In the genomic region with DNA sequence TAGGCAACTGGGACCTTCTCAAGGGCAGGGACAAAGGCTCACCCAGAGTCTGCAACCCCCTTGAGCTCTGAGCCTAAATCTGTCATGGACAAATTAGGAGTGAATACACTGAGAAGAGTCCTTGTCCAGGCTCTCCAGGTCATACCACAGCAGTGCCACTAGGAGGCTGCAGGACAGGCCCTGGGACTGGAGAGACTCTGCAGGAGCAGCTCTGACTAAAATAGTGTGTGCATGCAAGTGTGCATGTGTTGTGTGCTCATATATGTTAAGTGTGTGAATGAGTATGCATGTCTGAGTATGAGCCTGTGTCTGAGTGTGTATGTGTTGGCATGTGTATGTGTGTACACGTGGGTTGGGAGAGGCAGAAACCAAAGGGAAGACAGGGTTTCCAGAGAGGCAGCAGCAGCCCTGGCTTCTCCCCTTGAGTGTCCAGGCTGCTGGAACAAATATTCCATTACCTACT, we compare ENCODE assay signal across 8 cellular contexts. TPM values are rescaled to one million over a fixed set of nuclear protein-coding genes. Genes with fewer than 3 reads are reported as not detected.
DNase-seq lines count a peak whose midpoint lies in the region; ATAC-seq, FAIRE-seq and TF ChIP-seq lines count a peak whose summit lies in the region.

No MANE protein-coding gene starts in this region.

- TF ChIP-seq CTCF in IMR-90 (conservative IDR thresholded peaks at IDR 0.05; ENCODE audit: low read depth, low read length): peak; percentile 58

- TF ChIP-seq POLR2A in IMR-90 (IDR thresholded peaks at IDR 0.05; ENCODE audit: low read depth, low read length): no peak

- H3K14ac ChIP-seq in IMR-90 (replicated peaks; ENCODE audit: low read depth, low read length): no peak overlapping the region

- TF ChIP-seq RAD21 in IMR-90 (IDR thresholded peaks at IDR 0.05; ENCODE audit: low read length): peak; percentile 72

- peak; percentile 81 for ATAC-seq in IMR-90 (ENCODE audit: low read depth)
- ATAC-seq in activated naive CD4-positive, alpha-beta T cell treated with anti-CD3 and anti-CD28 coated beads, Interleukin-2, amount 50 U/mL, for 72 hours: peak; percentile 36 to 70
- no peak for ATAC-seq in HG03460 (IDR thresholded peaks at IDR 0.05; ENCODE audit: unreplicated experiment)

- DNase-seq in DMS53 (lab: John Stamatoyannopoulos, UW): peak; percentile 63
- DNase-seq in IMR-90: peak; percentile 37
- DNase-seq in activated naive CD4-positive, alpha-beta T cell treated with anti-CD3 and anti-CD28 coated beads, Interleukin-2, amount 50 U/mL, for 72 hours (ENCODE audit: low spot score in 2 of 2): no peak
- DNase-seq in islet precursor cell: peak; percentile 80
- DNase-seq in urothelium cell line (ENCODE audit: low spot score): no peak
- no peak for DNase-seq in occipital lobe (lab: John Stamatoyannopoulos, UW)
- DNase-seq in COLO829 (ENCODE audit: low spot score): no peak

- POLR2A ChIA-PET in IMR-90 (lab: Charles Lee; ENCODE audit: unreplicated experiment): no interaction called here

- in situ Hi-C loops in IMR-90 (cut with MboI; ENCODE audit: low sequenced_read_pairs): loop anchor here (5.0 kb wide), 1 partner anchor 42 kb away; no protein-coding TSS in a partner anchor

- H3K4ac ChIP-seq in IMR-90 (ENCODE audit: low read depth, low read length): no peak overlapping the region

- H2AK5ac ChIP-seq in IMR-90 (ENCODE audit: low read depth, low read length): no peak overlapping the region

- H3K27ac ChIP-seq in IMR-90 (ENCODE audit: insufficient read depth, low read length): no peak overlapping the region

- no peak overlapping the region for H2BK5ac ChIP-seq in IMR-90 (ENCODE audit: low read depth, low read length, poor library complexity, severe bottlenecking)

- H3K79me1 ChIP-seq in IMR-90 (ENCODE audit: low read depth in 1 of 2, low read length in 2 of 2): peaks cover 13 to 25% of the 10 kb centered on the region in 2 experiments

- H3K4me1 ChIP-seq in IMR-90 (ENCODE audit: control insufficient read depth, insufficient read depth, low read length): no peaks in the 10 kb centered on the region

- H3K18ac ChIP-seq in IMR-90 (ENCODE audit: low read depth, low read length): no peak overlapping the region

- intact Hi-C loops in IMR-90 (cut with micrococcal nuclease): no loop called here

- H2BK120ac ChIP-seq in IMR-90 (ENCODE audit: low read depth, low read length): no peak overlapping the region

- no peaks in the 10 kb centered on the region for H3K9me3 Mint-ChIP-seq in activated naive CD4-positive, alpha-beta T cell treated with anti-CD3 and anti-CD28 coated beads, Interleukin-2, amount 50 U/mL, for 72 hours

- dilution Hi-C loops in IMR-90 (cut with HindIII; ENCODE audit: low sequenced_read_pairs, unreplicated experiment): no loop called here

- H2AFZ ChIP-seq in IMR-90 (replicated peaks; ENCODE audit: low read length, poor library complexity): no peak overlapping the region

- no peak for FAIRE-seq in urothelium cell line (lab: Jason Lieb, UNC)

- H2BK15ac ChIP-seq in IMR-90 (ENCODE audit: low read depth, low read length): no peak overlapping the region

- H2AK9ac ChIP-seq in IMR-90 (replicated peaks; ENCODE audit: low read depth, low read length, poor library complexity): no peak overlapping the region

- no peak overlapping the region for H3K4me2 ChIP-seq in IMR-90 (ENCODE audit: low read depth, low read length)

- H3K36me3 ChIP-seq in IMR-90 (ENCODE audit: control insufficient read depth, insufficient read depth, low read length): peaks cover 19% of the 10 kb centered on the region

- H3K9me1 ChIP-seq in IMR-90 (ENCODE audit: insufficient read depth, low read length): 0 out of 2 replicates have a peak, but pooled peaks cover 10% of the 10 kb centered on the region

- no peak overlapping the region for H4K5ac ChIP-seq in IMR-90 (ENCODE audit: low read depth, low read length)

- no peak overlapping the region for H2BK20ac ChIP-seq in IMR-90 (ENCODE audit: low read depth, low read length)

- CTCF ChIA-PET in IMR-90 (lab: Yijun Ruan, JAX): interaction anchor here (0.5 to 1.2 kb wide), 3 partner anchors 16 to 90 kb away, joined by 3 to 5 read pairs (median 4); no protein-coding TSS in a partner anchor

- no peaks in the 10 kb centered on the region for H3K27me3 ChIP-seq in IMR-90 (ENCODE audit: control insufficient read depth, insufficient read depth, low read length)

- BruUV-seq in IMR-90 (replicated peaks; lab: Mats Ljungman, UMichigan): no TSS peak

- no peak overlapping the region for H3K56ac ChIP-seq in IMR-90 (ENCODE audit: extremely low read depth, insufficient read depth, low read length)

- H4K20me1 ChIP-seq in IMR-90 (ENCODE audit: insufficient read depth, low read length): peaks cover 24% of the 10 kb centered on the region

- no peaks in the 10 kb centered on the region for H3K36me3 Mint-ChIP-seq in activated naive CD4-positive, alpha-beta T cell treated with anti-CD3 and anti-CD28 coated beads, Interleukin-2, amount 50 U/mL, for 72 hours

- H3K9ac ChIP-seq in IMR-90 (ENCODE audit: low read depth, low read length): no peak overlapping the region

- no peak overlapping the region for H3K23ac ChIP-seq in IMR-90 (ENCODE audit: low read depth, low read length)

- H3K4me3 ChIP-seq in IMR-90 (ENCODE audit: insufficient read depth, low read depth, low read length): no peak overlapping the region

- H3K9me3 ChIP-seq in IMR-90 (ENCODE audit: control insufficient read depth, insufficient read depth, low read length): no peaks in the 10 kb centered on the region

- no peak overlapping the region for H4K91ac ChIP-seq in IMR-90 (ENCODE audit: insufficient read depth, low read depth, low read length)

- H4K8ac ChIP-seq in IMR-90 (ENCODE audit: low read depth in 2 of 2, low read length in 2 of 2): no peak overlapping the region

- no CpG with 5 or more reads among the region's 1 CpG for WGBS in IMR-90 (ENCODE audit: extremely low coverage in 2 of 2, insufficient read length in 1 of 2), 2 experiments

- H3K27ac Mint-ChIP-seq in activated naive CD4-positive, alpha-beta T cell treated with anti-CD3 and anti-CD28 coated beads, Interleukin-2, amount 50 U/mL, for 72 hours: no peak overlapping the region

TF ChIP-seq in IMR-90, 13 proteins besides CTCF, POLR2A, EP300 and RAD21:
- no peak for TF ChIP-seq CHD1 (IDR thresholded peaks at IDR 0.05; ENCODE audit: low read depth, low read length)
- TF ChIP-seq, protein P1, sequence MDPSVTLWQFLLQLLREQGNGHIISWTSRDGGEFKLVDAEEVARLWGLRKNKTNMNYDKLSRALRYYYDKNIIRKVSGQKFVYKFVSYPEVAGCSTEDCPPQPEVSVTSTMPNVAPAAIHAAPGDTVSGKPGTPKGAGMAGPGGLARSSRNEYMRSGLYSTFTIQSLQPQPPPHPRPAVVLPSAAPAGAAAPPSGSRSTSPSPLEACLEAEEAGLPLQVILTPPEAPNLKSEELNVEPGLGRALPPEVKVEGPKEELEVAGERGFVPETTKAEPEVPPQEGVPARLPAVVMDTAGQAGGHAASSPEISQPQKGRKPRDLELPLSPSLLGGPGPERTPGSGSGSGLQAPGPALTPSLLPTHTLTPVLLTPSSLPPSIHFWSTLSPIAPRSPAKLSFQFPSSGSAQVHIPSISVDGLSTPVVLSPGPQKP (IDR thresholded peaks at IDR 0.05; ENCODE audit: borderline replicate concordance, low read depth, low read length): no peak
- no peak for TF ChIP-seq NFE2L2 (IDR thresholded peaks at IDR 0.05; ENCODE audit: low read depth, low read length)
- peak; percentile 75 for TF ChIP-seq SMC3 (IDR thresholded peaks at IDR 0.05; ENCODE audit: low read depth, low read length)
- no peak for TF ChIP-seq RFX5 (IDR thresholded peaks at IDR 0.05; ENCODE audit: low read depth, low read length)
- no peak for TF ChIP-seq MXI1 (IDR thresholded peaks at IDR 0.05; ENCODE audit: borderline replicate concordance, low read depth, low read length)
TF ChIP-seq in IMR-90: peak in this region for 1.

RNA-seq across cellular contexts. Expression of a gene that starts 27.1 kb away (rescaled TPM):
- 43.7 and 52.8 TPM in 2 replicates for total RNA-seq in IMR-90 (2012; rRNA removed)
- polyA plus RNA-seq in IMR-90 (2012; rRNA removed): 87.9 and 102 TPM in 2 replicates
- polyA plus RNA-seq in IMR-90 (2012; cell fraction: cytosol; rRNA removed): 107 and 112 TPM in 2 replicates
- polyA plus RNA-seq in IMR-90 (2012; cell fraction: nucleus; rRNA removed; ENCODE audit: low replicate concordance): 25.7 and 42.9 TPM in 2 replicates
- total RNA-seq in activated naive CD4-positive, alpha-beta T cell treated with anti-CD3 and anti-CD28 coated beads, Interleukin-2, amount 50 U/mL, for 72 hours: 10 to 100 TPM; 31.9 to 54.3 TPM
- total RNA-seq in occipital lobe: 34.6 TPM

RNA-seq across cellular contexts. Expression of a gene that starts 27.2 kb away (rescaled TPM):
- total RNA-seq in IMR-90 (2012; rRNA removed) (12.2 and 12.8 TPM in 2 replicates), occipital lobe (41.3 TPM)
- polyA plus RNA-seq in IMR-90 (2012; rRNA removed): 42.6 and 45.6 TPM in 2 replicates
- 18.6 and 55.2 TPM in 2 replicates for polyA plus RNA-seq in IMR-90 (2012; cell fraction: cytosol; rRNA removed)
- polyA plus RNA-seq in IMR-90 (2012; cell fraction: nucleus; rRNA removed; ENCODE audit: low replicate concordance): 129 TPM in 2 replicates
- total RNA-seq in activated naive CD4-positive, alpha-beta T cell treated with anti-CD3 and anti-CD28 coated beads, Interleukin-2, amount 50 U/mL, for 72 hours: 10 to 100 TPM; 12.4 TPM

RNA-seq across cellular contexts. Expression of a gene that starts 58.5 kb away (rescaled TPM):
- total RNA-seq in IMR-90 (2012; rRNA removed) (not detected in 2 replicates), occipital lobe (not detected)
- polyA plus RNA-seq in IMR-90 (2012; rRNA removed): not detected in 2 replicates
- polyA plus RNA-seq in IMR-90 (2012; cell fraction: cytosol; rRNA removed): 0.01 TPM in 1 of 2 replicates, not detected in the other
- 0.10 and 0.24 TPM in 2 replicates for polyA plus RNA-seq in IMR-90 (2012; cell fraction: nucleus; rRNA removed; ENCODE audit: low replicate concordance)
- total RNA-seq in activated naive CD4-positive, alpha-beta T cell treated with anti-CD3 and anti-CD28 coated beads, Interleukin-2, amount 50 U/mL, for 72 hours: under 1 TPM; 0.23 to 0.32 TPM

Comparison
In these comparisons a context has a peak if more than half of its experiments do, and no peak if none do; other contexts are left out.
1. DNase-seq: peak in DMS53 (single experiment), IMR-90 (single experiment) and islet precursor cell (single experiment); none in activated naive CD4-positive, alpha-beta T cell treated with anti-CD3 and anti-CD28 coated beads, Interleukin-2, amount 50 U/mL, for 72 hours (0 of 2), urothelium cell line (single experiment), occipital lobe (single experiment) and COLO829 (single experiment).